In the genomic region with DNA sequence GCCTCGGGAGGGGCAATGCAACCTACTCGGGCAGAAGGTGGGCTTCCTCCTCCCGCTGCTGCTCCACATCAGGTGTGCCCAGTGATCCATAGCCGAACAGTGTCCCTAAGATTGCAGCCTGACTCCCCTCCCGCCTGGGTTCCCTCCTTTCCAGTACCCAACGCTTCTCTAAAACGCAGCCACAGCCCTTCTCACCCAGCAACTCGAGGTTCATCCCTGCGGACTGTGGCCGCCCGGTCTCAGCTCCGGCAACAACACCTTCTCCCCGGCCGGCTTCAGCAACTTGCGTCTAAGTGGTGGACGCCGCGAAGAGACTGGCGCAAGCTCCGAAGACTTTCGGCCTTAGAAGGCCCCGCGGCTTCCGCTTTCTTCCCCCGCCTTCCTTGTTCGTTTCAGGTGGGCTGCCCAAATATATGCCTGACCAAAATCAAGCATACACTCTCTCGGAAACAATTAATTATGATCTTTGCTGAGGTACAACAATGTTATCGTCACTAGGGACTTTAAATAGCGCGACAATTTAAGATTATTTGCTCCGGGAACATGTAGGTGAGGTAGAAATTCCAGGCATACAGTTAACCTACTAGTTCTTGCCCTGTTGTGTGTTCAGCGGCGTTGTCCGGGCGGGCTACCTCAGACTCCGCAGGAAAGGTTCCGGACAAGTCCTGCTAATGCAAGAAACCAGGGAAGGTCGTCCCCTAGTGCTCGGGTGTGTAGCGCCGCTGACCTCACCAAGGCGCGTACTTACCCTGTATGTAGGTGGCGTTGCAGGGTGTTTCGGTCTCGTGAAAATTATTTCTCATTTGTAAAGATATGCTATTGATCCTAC, we compare ENCODE assay signal across 8 cellular contexts. TPM values are rescaled to one million over a fixed set of nuclear protein-coding genes. Genes with fewer than 3 reads are reported as not detected.
DNase-seq lines count a peak whose midpoint lies in the region; ATAC-seq, FAIRE-seq and TF ChIP-seq lines count a peak whose summit lies in the region.

A gene with protein sequence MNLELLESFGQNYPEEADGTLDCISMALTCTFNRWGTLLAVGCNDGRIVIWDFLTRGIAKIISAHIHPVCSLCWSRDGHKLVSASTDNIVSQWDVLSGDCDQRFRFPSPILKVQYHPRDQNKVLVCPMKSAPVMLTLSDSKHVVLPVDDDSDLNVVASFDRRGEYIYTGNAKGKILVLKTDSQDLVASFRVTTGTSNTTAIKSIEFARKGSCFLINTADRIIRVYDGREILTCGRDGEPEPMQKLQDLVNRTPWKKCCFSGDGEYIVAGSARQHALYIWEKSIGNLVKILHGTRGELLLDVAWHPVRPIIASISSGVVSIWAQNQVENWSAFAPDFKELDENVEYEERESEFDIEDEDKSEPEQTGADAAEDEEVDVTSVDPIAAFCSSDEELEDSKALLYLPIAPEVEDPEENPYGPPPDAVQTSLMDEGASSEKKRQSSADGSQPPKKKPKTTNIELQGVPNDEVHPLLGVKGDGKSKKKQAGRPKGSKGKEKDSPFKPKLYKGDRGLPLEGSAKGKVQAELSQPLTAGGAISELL (minus strand): TSS at position 319 of the 829 bp plus-strand sequence. CDS start 105 bp downstream, at position 214.

- H3K4me1 Mint-ChIP-seq in T-helper 1 cell treated with Interleukin-12 subunit alpha and Interleukin-12 subunit beta and Interleukin-4 antibody, amounts not matched to agents 30 μg/mL and 1 μg/mL, for 36 hours (ENCODE audit: low read depth), result peaks cover 30% of the 10 kb centered on the region

- peak; percentile 99 for TF ChIP-seq POLR2A in GM12892 (IDR thresholded peaks at IDR 0.05; ENCODE audit: low read depth, low read length)
- TF ChIP-seq POLR2A in uterus (IDR thresholded peaks at IDR 0.05), result peak in 1 of 2 donors; percentile 63

- H3K27me3 ChIP-seq in psoas muscle (ENCODE audit: insufficient read depth in 3 of 3, low read length in 2 of 3), result no peaks in the 10 kb centered on the region
- H3K27me3 ChIP-seq in uterus, result no peaks in the 10 kb centered on the region

- intact Hi-C loops in left ventricle myocardium superior (cut with micrococcal nuclease), result no loop called here
- intact Hi-C loops in psoas muscle (cut with DNase I), result loop anchor here in 1 of 2 donors (5.0 kb wide), 1 partner anchor 90 kb away; a partner anchor contains a TSS
- intact Hi-C loops in uterus (cut with DNase I; ENCODE audit: low total_unique reads), result no loop called here

- H3K4me3 Mint-ChIP-seq in T-helper 1 cell treated with Interleukin-12 subunit alpha and Interleukin-12 subunit beta and Interleukin-4 antibody, amounts not matched to agents 30 μg/mL and 1 μg/mL, for 36 hours, result peak within 1 kb of the TSS; percentile 92

- TF ChIP-seq CTCF in psoas muscle (IDR thresholded peaks at IDR 0.05), result peak; percentile 61
- peak; percentile 61 to 82 (median 73) for TF ChIP-seq CTCF in uterus (IDR thresholded peaks at IDR 0.05)

- H3K27ac ChIP-seq in psoas muscle, result peak within 1 kb of the TSS; percentile 93
- H3K27ac ChIP-seq in uterus, result peak within 1 kb of the TSS; percentile 88 to 100

- H3K9me3 ChIP-seq in psoas muscle, result no peaks in the 10 kb centered on the region
- H3K9me3 ChIP-seq in uterus, result no peaks in the 10 kb centered on the region

- 0% methylated on average over 46 of the region's 46 CpGs for WGBS in psoas muscle, 3 donors

- H3K9me3 Mint-ChIP-seq in T-helper 1 cell treated with Interleukin-12 subunit alpha and Interleukin-12 subunit beta and Interleukin-4 antibody, amounts not matched to agents 30 μg/mL and 1 μg/mL, for 36 hours, result no peaks in the 10 kb centered on the region

- peaks cover 8% of the 10 kb centered on the region for H3K36me3 Mint-ChIP-seq in T-helper 1 cell treated with Interleukin-12 subunit alpha and Interleukin-12 subunit beta and Interleukin-4 antibody, amounts not matched to agents 30 μg/mL and 1 μg/mL, for 36 hours (ENCODE audit: low read depth)

- peak within 1 kb of the TSS; percentile 99 for H3K27ac Mint-ChIP-seq in T-helper 1 cell treated with Interleukin-12 subunit alpha and Interleukin-12 subunit beta and Interleukin-4 antibody, amounts not matched to agents 30 μg/mL and 1 μg/mL, for 36 hours

- H3K4me3 ChIP-seq in psoas muscle (peak within 1 kb of the TSS; percentile 93), uterus (peak within 1 kb of the TSS; percentile 62 to 97)

- H3K4me1 ChIP-seq in psoas muscle (peaks cover 23% of the 10 kb centered on the region), uterus (peaks cover 0 to 9% of the 10 kb centered on the region in 2 donors)

- DNase-seq in GM12892 (ENCODE audit: insufficient read length) (peak; percentile 77), NCI-H146 treated with DMSO at 0.1 percent for 48 hours (lab: John Stamatoyannopoulos, UW; ENCODE audit: unreplicated experiment) (peak; percentile 90), amygdala (lab: John Stamatoyannopoulos, UW) (peak; percentile 14 to 97 (median 89)), left ventricle myocardium superior (peak; percentile 95), psoas muscle (peak; percentile 95 to 97), uterus (peak; percentile 94 to 96)

- ATAC-seq in HG02870 (IDR thresholded peaks at IDR 0.05; ENCODE audit: unreplicated experiment) (peak; percentile 88), left ventricle myocardium superior (peak; percentile 99), psoas muscle (peak; percentile 98 to 99 (median 99))

- peaks cover 0 to 14% of the 10 kb centered on the region in 2 donors for H3K36me3 ChIP-seq in psoas muscle (ENCODE audit: insufficient read depth in 1 of 2, low read depth in 1 of 2)
- H3K36me3 ChIP-seq in uterus, result no peaks in the 10 kb centered on the region

- no peaks in the 10 kb centered on the region for H3K27me3 Mint-ChIP-seq in T-helper 1 cell treated with Interleukin-12 subunit alpha and Interleukin-12 subunit beta and Interleukin-4 antibody, amounts not matched to agents 30 μg/mL and 1 μg/mL, for 36 hours (ENCODE audit: low read depth)

- peak; percentile 95 for FAIRE-seq in GM12892 (lab: Jason Lieb, UNC)

RNA-seq across cellular contexts. Expression of the gene that starts here (rescaled TPM):
- 11.2 TPM for polyA plus RNA-seq in GM12892 (2012; ENCODE audit: missing spikeins)
- total RNA-seq in left ventricle myocardium superior, result 10.9 TPM
- total RNA-seq in psoas muscle, result 10 to 100 TPM; 10.7 to 15.2 (median 13.3) TPM
- polyA plus RNA-seq in psoas muscle, result 10 to 100 TPM in 1 of 3 donors, 1 to 10 TPM in 2; 6.8 to 28.9 (median 8.3) TPM
- total RNA-seq in uterus, result 10 to 100 TPM in 3 of 4 donors, 1 to 10 TPM in 1; 4.9 to 33.7 (median 24.7) TPM

Comparison
In these comparisons a context has a peak if more than half of its experiments do, and no peak if none do; other contexts are left out.
1. Peak in every context shown above with its lines: DNase-seq, ATAC-seq, H3K4me3 ChIP-seq and H3K27ac ChIP-seq.